Comparison of ENCODE assay signal across 17 cellular contexts in genomic region chr6:131053546-131054240, GRCh38.
"Had no signal": no experiment of that assay in that cellular context is flagged by ENCODE, and none has a peak within 500 bp of the region (broad histone marks: within the 10 kb centered on the region; RNA-seq: fewer than 3 reads in every experiment).

No MANE protein-coding gene starts in this region.

- H3K36me3 ChIP-seq: sigmoid colon, thoracic aorta had no signal

- DNase-seq: activated CD4-positive, alpha-beta T cell treated with anti-CD3 and anti-CD28 coated beads, Interleukin-2, amount 50 U/mL, for 4 hours; activated CD4-positive, CD25-positive, alpha-beta regulatory T cell treated with anti-CD3 and anti-CD28 coated beads, Interleukin-2, amount 50 U/mL, for 72 hours; activated CD8-positive, alpha-beta memory T cell treated with anti-CD3 and anti-CD28 coated beads, Interleukin-2, amount 10 ng/mL, durations not matched to agents 7 days and 5 days; activated effector memory CD4-positive, alpha-beta T cell treated with Interleukin-2 at 50 U/mL for 16 hours; activated T-cell treated with anti-CD3 and anti-CD28 coated beads, Interleukin-2, amount 50 U/mL, for 24 hours; amygdala; cerebellar nuclear complex; dermis blood vessel endothelial cell; esophagus squamous epithelium; head of caudate nucleus; kidney; left ventricle myocardium superior; nephron progenitor cell; sigmoid colon; stimulated activated CD4-positive, alpha-beta T cell treated with anti-CD3 and anti-CD28 coated beads, Interleukin-4, amount 100 ng/mL, for 24 hours had no signal

- H3K27ac ChIP-seq: esophagus squamous epithelium, sigmoid colon, thoracic aorta had no signal

- H3K4me3 ChIP-seq: esophagus squamous epithelium, sigmoid colon, thoracic aorta had no signal

- H3K27me3 ChIP-seq: esophagus squamous epithelium, sigmoid colon had no signal

- ATAC-seq: activated CD8-positive, alpha-beta memory T cell treated with anti-CD3 and anti-CD28 coated beads, Interleukin-2, amount 10 ng/mL, durations not matched to agents 7 days and 5 days; activated naive CD4-positive, alpha-beta T cell treated with anti-CD3 and anti-CD28 coated beads, Interleukin-2, amount 50 U/mL, for 72 hours; left ventricle myocardium superior had no signal

- H3K4me1 ChIP-seq: esophagus squamous epithelium had no signal
